In the genomic region with DNA sequence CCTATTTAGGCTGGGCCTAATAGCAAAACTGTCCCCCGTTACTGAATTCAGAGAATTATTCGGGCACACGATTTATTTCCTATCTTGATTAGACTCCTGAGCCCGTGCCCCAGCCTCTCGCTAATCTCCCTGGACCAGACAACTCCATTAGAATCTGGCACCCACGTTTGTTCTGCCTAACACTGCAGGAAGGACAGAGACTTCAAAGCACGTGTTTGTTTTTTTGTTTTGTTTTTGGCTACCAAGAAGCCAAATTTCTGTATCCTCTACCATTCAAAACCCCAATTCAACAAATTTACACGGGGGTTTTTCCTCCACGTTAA, we compare ENCODE assay signal across 25 cellular contexts. TPM values are rescaled to one million over a fixed set of nuclear protein-coding genes. Genes with fewer than 3 reads are reported as not detected.
DNase-seq lines count a peak whose midpoint lies in the region; ATAC-seq, FAIRE-seq and TF ChIP-seq lines count a peak whose summit lies in the region.
"Had no signal": no experiment of that assay in that cellular context is flagged by ENCODE, and none has a peak within 500 bp of the region (broad histone marks: within the 10 kb centered on the region; RNA-seq: fewer than 3 reads in every experiment).

No MANE protein-coding gene starts in this region.

- H3K9ac ChIP-seq in DND-41 (ENCODE audit: low read depth, low read length), result peak overlapping the region; percentile 92
- H3K9ac ChIP-seq in HUES64 (ENCODE audit: low read depth, low read length), result peak overlapping the region; percentile 93; the same call in 1 of the 2 replicates
- no peak overlapping the region for H3K9ac ChIP-seq in astrocyte (ENCODE audit: low read length)
- peak overlapping the region; percentile 95; the same call in 1 of the 2 replicates for H3K9ac ChIP-seq in iPS-20b (ENCODE audit: low read depth, low read length)
- H3K9ac ChIP-seq in HepG2 (ENCODE audit: insufficient read depth, low read depth, low read length), result no peak overlapping the region

- in situ Hi-C loops in HepG2 (cut with HindIII; ENCODE audit: extremely low pct_ligation_motif_present, low pct_unique_long_range_greater_than_20kb), result loop anchor here (25.0 kb wide), 1 partner anchor 434 kb away; no protein-coding TSS in a partner anchor

- H2AFZ ChIP-seq in DND-41 (ENCODE audit: low read depth, low read length) (no peak overlapping the region), astrocyte (ENCODE audit: low read depth, low read length) (no peak overlapping the region), HepG2 (ENCODE audit: low read length) (no peak overlapping the region)

- H3K4me3 ChIP-seq in DND-41 (ENCODE audit: low read depth in 1 of 2, low read length in 2 of 2) (no peak overlapping the region), HUES64 (ENCODE audit: low read length) (peak overlapping the region; percentile 92), astrocyte (ENCODE audit: insufficient read depth, low read depth, low read length) (no peak overlapping the region), iPS-20b (ENCODE audit: low read length) (peak overlapping the region; percentile 85), HepG2 (replicated peaks in 1 of 3; ENCODE audit: insufficient read depth in 1 of 3, low read depth in 2 of 3, low read length in 3 of 3) (no peak overlapping the region)
- H3K4me3 ChIP-seq: left lung, right atrium auricular region, SJSA1, suprapubic skin had no signal

- H3K27ac Mint-ChIP-seq in astrocyte (ENCODE audit: unreplicated experiment), result no peak overlapping the region
- H3K27ac Mint-ChIP-seq: activated CD4-positive, alpha-beta T cell treated with anti-CD3 and anti-CD28 coated beads for 36 hours; CD4-positive, CD25-positive, alpha-beta regulatory T cell had no signal

- H4K20me1 ChIP-seq in DND-41 (ENCODE audit: insufficient read depth, low read length), result no peaks in the 10 kb centered on the region
- H4K20me1 ChIP-seq in astrocyte (ENCODE audit: insufficient read depth, low read length), result no peaks in the 10 kb centered on the region
- no peaks in the 10 kb centered on the region for H4K20me1 ChIP-seq in HepG2 (ENCODE audit: insufficient read depth, low read length)

- POLR2A ChIA-PET in HepG2 (lab: Yijun Ruan, JAX), result no interaction called here

- no peak for ATAC-seq in DND-41 (ENCODE audit: insufficient read depth, low read depth)
- no peak for ATAC-seq in HG02885 (IDR thresholded peaks at IDR 0.05; ENCODE audit: poor library complexity, unreplicated experiment)
- ATAC-seq in GM18870 (IDR thresholded peaks at IDR 0.05; ENCODE audit: unreplicated experiment), result no peak
- no peak for ATAC-seq in HepG2
- ATAC-seq: activated CD4-positive, alpha-beta T cell treated with anti-CD3 and anti-CD28 coated beads for 36 hours; left lung had no signal

- TF ChIP-seq EP300 in HepG2 (IDR thresholded peaks at IDR 0.05; ENCODE audit: low read depth in 2 of 2, low read length in 2 of 2), result no peak
- no peak for TF ChIP-seq EP300 in HepG2 (CRISPR knock-in tag; IDR thresholded peaks at IDR 0.05; ENCODE audit: borderline replicate concordance)

- TF ChIP-seq RAD21 in HepG2 (CRISPR knock-in tag; IDR thresholded peaks at IDR 0.05), result no peak

- H3K27me3 ChIP-seq in DND-41 (ENCODE audit: insufficient read depth, low read length, poor library complexity) (no peaks in the 10 kb centered on the region), HUES64 (ENCODE audit: insufficient read depth, low read length) (no peaks in the 10 kb centered on the region), astrocyte (ENCODE audit: insufficient read depth, low read length) (peaks cover 23% of the 10 kb centered on the region), iPS-20b (ENCODE audit: insufficient read depth, low read length) (no peaks in the 10 kb centered on the region), HepG2 (ENCODE audit: control insufficient read depth in 1 of 2, insufficient read depth in 2 of 2, low read length in 2 of 2) (peaks cover 0 to 30% of the 10 kb centered on the region in 2 experiments; a peak in 2 of 5 replicates)
- H3K27me3 ChIP-seq: right atrium auricular region, SJSA1 had no signal

- H3K9me3 ChIP-seq in DND-41 (ENCODE audit: insufficient read depth, low read length, severe bottlenecking) (peaks cover 5% of the 10 kb centered on the region), HUES64 (ENCODE audit: insufficient read depth, low read depth, low read length) (no peaks in the 10 kb centered on the region), astrocyte (ENCODE audit: insufficient read depth, low read depth, low read length) (peaks cover 7% of the 10 kb centered on the region), iPS-20b (ENCODE audit: insufficient read depth, low read depth, low read length) (no peaks in the 10 kb centered on the region), HepG2 (ENCODE audit: low read length) (peaks cover 4% of the 10 kb centered on the region)
- H3K9me3 ChIP-seq: suprapubic skin had no signal

- CTCF ChIA-PET in HepG2 (lab: Yijun Ruan, JAX; ENCODE audit: low intra/inter-chr PET ratio, low total read pairs), result no interaction called here

- H3K4me2 ChIP-seq in DND-41 (ENCODE audit: insufficient read depth, low read length) (peak overlapping the region; percentile 75), astrocyte (ENCODE audit: low read length) (no peak overlapping the region), HepG2 (ENCODE audit: low read depth, low read length) (no peak overlapping the region)

- TF ChIP-seq CTCF in DND-41 (IDR thresholded peaks at IDR 0.05; ENCODE audit: borderline replicate concordance, extremely low read depth, low read length, poor library complexity, severe bottlenecking), result no peak
- TF ChIP-seq CTCF in astrocyte (IDR thresholded peaks at IDR 0.05; ENCODE audit: insufficient read depth, low read depth, low read length), result no peak
- no peak for TF ChIP-seq CTCF in HepG2 (CRISPR knock-in tag; IDR thresholded peaks at IDR 0.05)

- peak overlapping the region; percentile 41 for H3K4me3 Mint-ChIP-seq in astrocyte (ENCODE audit: unreplicated experiment)

- peaks cover 16% of the 10 kb centered on the region for H3K4me1 Mint-ChIP-seq in astrocyte (ENCODE audit: low read depth, unreplicated experiment)

- H3K79me2 ChIP-seq in DND-41 (ENCODE audit: insufficient read depth, low read length) (peaks cover 84% of the 10 kb centered on the region), astrocyte (ENCODE audit: insufficient read depth, low read length) (no peaks in the 10 kb centered on the region), HepG2 (ENCODE audit: insufficient read depth, low read length) (no peaks in the 10 kb centered on the region)

- H3K36me3 Mint-ChIP-seq in astrocyte (ENCODE audit: low read depth, unreplicated experiment), result no peaks in the 10 kb centered on the region
- H3K36me3 Mint-ChIP-seq: CD4-positive, CD25-positive, alpha-beta regulatory T cell had no signal

- DNase-seq in DND-41, result no peak
- DNase-seq in astrocyte (ENCODE audit: low read depth), result no peak
- no peak for DNase-seq in GDM1 (lab: John Stamatoyannopoulos, UW)
- no peak for DNase-seq in HepG2 (ENCODE audit: low spot score)
- DNase-seq: activated CD4-positive, alpha-beta T cell treated with anti-CD3 and anti-CD28 coated beads for 36 hours; activated effector memory CD4-positive, alpha-beta T cell treated with anti-CD3 and anti-CD28 coated beads, Interleukin-2, amount 50 U/mL, for 16 hours; amniotic stem cell; CD4-positive, CD25-positive, alpha-beta regulatory T cell; central memory CD4-positive, alpha-beta T cell; effector CD4-positive, alpha-beta T cell; esophagus squamous epithelium; left lung; NCI-H774; occipital lobe; stimulated activated CD4-positive, alpha-beta T cell treated with anti-CD3 and anti-CD28 coated beads, Interleukin-15, amount 100 ng/mL, for 24 hours; T-helper 9 cell had no signal

- intact Hi-C loops in HepG2 (cut with micrococcal nuclease; ENCODE audit: unreplicated experiment), result no loop called here

- H3K27ac ChIP-seq in DND-41 (ENCODE audit: low read length), result no peak overlapping the region
- H3K27ac ChIP-seq in HUES64 (ENCODE audit: low read depth, low read length), result peak overlapping the region; percentile 96
- H3K27ac ChIP-seq in astrocyte (ENCODE audit: low read depth, low read length), result no peak overlapping the region
- H3K27ac ChIP-seq in iPS-20b (ENCODE audit: low read length), result peak overlapping the region; percentile 91
- H3K27ac ChIP-seq in HepG2 (ENCODE audit: extremely low read length, insufficient read depth, low read length), result no peak overlapping the region
- H3K27ac ChIP-seq: esophagus squamous epithelium, right atrium auricular region, SJSA1, suprapubic skin had no signal

- no peak for TF ChIP-seq POLR2A in HepG2 (IDR thresholded peaks at IDR 0.05; ENCODE audit: insufficient read depth in 1 of 2, low read depth in 2 of 2, low read length in 2 of 2)

- peaks cover 2% of the 10 kb centered on the region for H3K36me3 ChIP-seq in DND-41 (ENCODE audit: insufficient read depth, low read length)
- H3K36me3 ChIP-seq in HUES64 (ENCODE audit: insufficient read depth, low read length), result no peaks in the 10 kb centered on the region
- H3K36me3 ChIP-seq in astrocyte (ENCODE audit: insufficient read depth, low read length), result no peaks in the 10 kb centered on the region
- H3K36me3 ChIP-seq in iPS-20b (ENCODE audit: insufficient read depth, low read depth, low read length), result peaks cover 12% of the 10 kb centered on the region; the same call in 1 of the 2 replicates
- no peaks in the 10 kb centered on the region for H3K36me3 ChIP-seq in HepG2 (replicated peaks in 1 of 2; ENCODE audit: control insufficient read depth in 1 of 2, insufficient read depth in 2 of 2, low read length in 2 of 2)
- H3K36me3 ChIP-seq: esophagus squamous epithelium, left lung, right atrium auricular region, suprapubic skin had no signal

- peaks cover 53% of the 10 kb centered on the region for H3K4me1 ChIP-seq in DND-41 (ENCODE audit: insufficient read depth, low read length)
- peaks cover 28% of the 10 kb centered on the region for H3K4me1 ChIP-seq in HUES64 (ENCODE audit: insufficient read depth, low read length)
- H3K4me1 ChIP-seq in astrocyte (ENCODE audit: insufficient read depth, low read length), result no peaks in the 10 kb centered on the region
- H3K4me1 ChIP-seq in iPS-20b (ENCODE audit: insufficient read depth, low read length), result peaks cover 9% of the 10 kb centered on the region; the same call in 1 of the 2 replicates
- no peaks in the 10 kb centered on the region for H3K4me1 ChIP-seq in HepG2 (ENCODE audit: insufficient read depth, low read length)

- no TSS peak for BruUV-seq in HepG2 (replicated peaks; lab: Mats Ljungman, UMichigan)

- WGBS in HUES64, result 8% methylated on average over 9 of the region's 9 CpGs
- WGBS in HepG2 (ENCODE audit: low lambda C conversion rate), result 32% methylated on average over 9 of the region's 9 CpGs

- FAIRE-seq in astrocyte (lab: Jason Lieb, UNC) (no peak), HepG2 (lab: Jason Lieb, UNC) (no peak)

- peaks cover 4% of the 10 kb centered on the region for H3K9me3 Mint-ChIP-seq in astrocyte (ENCODE audit: unreplicated experiment)

- H3K27me3 Mint-ChIP-seq in astrocyte (ENCODE audit: low read depth, unreplicated experiment), result no peaks in the 10 kb centered on the region

RNA-seq across cellular contexts. Expression of a gene that starts 4.8 kb away (rescaled TPM):
- 88.2 TPM for polyA plus RNA-seq in HUES64 (2013, experiment 1 of 2)
- 72.9 TPM for polyA plus RNA-seq in HUES64 (2013, experiment 2 of 2)
- 4.3 and 5.4 TPM in 2 replicates for total RNA-seq in astrocyte
- 0.07 and 0.11 TPM in 2 replicates for total RNA-seq in HepG2 (2016; rRNA removed; fragmentation: Illumina TruSeq; extraction: Trizol)
- 0.35 TPM in 1 of 2 replicates, not detected in the other for total RNA-seq in HepG2 (2016; cell fraction: cytosol; rRNA removed; fragmentation: Illumina TruSeq; extraction: Trizol; ENCODE audit: low read depth)
- 0.11 and 0.12 TPM in 2 replicates for total RNA-seq in HepG2 (2016; cell fraction: insoluble cytoplasmic fraction; rRNA removed; fragmentation: Illumina TruSeq; extraction: Trizol)
- 0.22 TPM in 1 of 2 replicates, not detected in the other for total RNA-seq in HepG2 (2016; cell fraction: membrane; rRNA removed; fragmentation: Illumina TruSeq; extraction: Trizol)
- not detected in 2 replicates for total RNA-seq in HepG2 (2016; cell fraction: nucleus; rRNA removed; fragmentation: Illumina TruSeq; extraction: Trizol)
- polyA plus RNA-seq in HepG2 (2011; rRNA removed), result 0.04 and 0.05 TPM in 2 replicates
- 0.08 TPM in 1 of 2 replicates, not detected in the other for polyA plus RNA-seq in HepG2 (2011; cell fraction: cytosol; rRNA removed)
- polyA plus RNA-seq in HepG2 (2011; cell fraction: nucleus; rRNA removed), result 0.06 TPM in 1 of 2 replicates, not detected in the other
- 0.11 and 0.12 TPM in 2 replicates for polyA plus RNA-seq in HepG2 (2012)
- not detected in 2 replicates for polyA plus RNA-seq in HepG2 (2016; cell fraction: cytosol; fragmentation: Illumina TruSeq; extraction: Trizol; ENCODE audit: low read depth)
- polyA plus RNA-seq in HepG2 (2016; cell fraction: insoluble cytoplasmic fraction; fragmentation: Illumina TruSeq; extraction: Trizol; ENCODE audit: low read depth), result 0.09 TPM in 1 of 2 replicates, not detected in the other
- polyA plus RNA-seq in HepG2 (2016; cell fraction: membrane; fragmentation: Illumina TruSeq; extraction: Trizol; ENCODE audit: low read depth), result not detected in 2 replicates
- polyA plus RNA-seq in HepG2 (2016; cell fraction: nucleus; fragmentation: Illumina TruSeq; extraction: Trizol; ENCODE audit: insufficient read depth, low read depth), result 0.79 TPM in 1 of 2 replicates, not detected in the other
- polyA minus RNA-seq in HepG2 (2011; rRNA and poly(A)+ RNA removed; ENCODE audit: low replicate concordance), result not detected in 2 replicates
- not detected in 2 replicates for polyA minus RNA-seq in HepG2 (2011; cell fraction: cytosol; rRNA and poly(A)+ RNA removed)
- polyA minus RNA-seq in HepG2 (2011; cell fraction: nucleus; rRNA and poly(A)+ RNA removed), result not detected in 2 replicates
- total RNA-seq: HT-29, MCF 10A had no signal

Comparison
In these comparisons a context has a peak if more than half of its experiments do, and no peak if none do; other contexts are left out.
1. H3K27ac ChIP-seq: peak in HUES64 (single experiment) and iPS-20b (single experiment); none in DND-41 (single experiment), astrocyte (single experiment) and HepG2 (single experiment).
2. H3K4me3 ChIP-seq: peak in HUES64 (single experiment) and iPS-20b (single experiment); none in DND-41 (0 of 2), astrocyte (single experiment) and HepG2 (0 of 3).
3. H3K9ac ChIP-seq: peak in DND-41 (single experiment), HUES64 (single experiment) and iPS-20b (single experiment); none in astrocyte (single experiment) and HepG2 (single experiment).